11 cellular contexts compared by ENCODE assay signal in genomic region chr15:78951841-78952238, GRCh38. TPM values are rescaled to one million over a fixed set of nuclear protein-coding genes. Genes with fewer than 3 reads are reported as not detected.
DNase-seq lines count a peak whose midpoint lies in the region; ATAC-seq and TF ChIP-seq lines count a peak whose summit lies in the region.
"Had no signal": no experiment of that assay in that cellular context is flagged by ENCODE, and none has a peak within 500 bp of the region (broad histone marks: within the 10 kb centered on the region; RNA-seq: fewer than 3 reads in every experiment).

No MANE protein-coding gene starts in this region.

- H4K20me1 ChIP-seq in HCT116 (ENCODE audit: insufficient read depth) (no peaks in the 10 kb centered on the region), SK-N-SH (ENCODE audit: insufficient read depth) (no peaks in the 10 kb centered on the region)

- RAD21 ChIA-PET in HCT116 (lab: Charles Lee; ENCODE audit: low non-redundant PET in 1 of 2, low total read pairs in 2 of 2, uncharacterized antibody in 2 of 2, unreplicated experiment in 2 of 2), result no interaction called here

- H3K9ac ChIP-seq in HCT116 (ENCODE audit: low read length) (0 out of 2 replicates have a peak overlapping the region, but pooled peaks have one; percentile 0), SK-N-SH (no peak overlapping the region)

- H3K4me2 ChIP-seq in HCT116 (ENCODE audit: low read length), result peak overlapping the region; percentile 41
- H3K4me2 ChIP-seq in SK-N-SH, result no peak overlapping the region

- TF ChIP-seq CTCF in 22Rv1 (IDR thresholded peaks at IDR 0.05), result no peak
- TF ChIP-seq CTCF in HCT116 (IDR thresholded peaks at IDR 0.05 in 2 of 3, conservative IDR thresholded peaks at IDR 0.05 in 1 of 3; ENCODE audit: borderline replicate concordance in 1 of 3, insufficient read depth in 1 of 3, low read depth in 2 of 3, low read length in 2 of 3), result no peak
- no peak for TF ChIP-seq CTCF in WERI-Rb-1 (IDR thresholded peaks at IDR 0.05; ENCODE audit: low read depth, low read length)
- TF ChIP-seq CTCF in A673 (conservative IDR thresholded peaks at IDR 0.05; ENCODE audit: low read depth, low read length), result no peak
- TF ChIP-seq CTCF in SK-N-SH (IDR thresholded peaks at IDR 0.05), result no peak

- H3K9me3 ChIP-seq in HCT116 (ENCODE audit: control insufficient read depth in 1 of 2, insufficient read depth in 1 of 2, low read depth in 1 of 2, low read length in 2 of 2), result no peaks in the 10 kb centered on the region
- H3K9me3 ChIP-seq in WERI-Rb-1 (ENCODE audit: severe bottlenecking), result no peaks in the 10 kb centered on the region
- no peaks in the 10 kb centered on the region for H3K9me3 ChIP-seq in A673 (ENCODE audit: low read depth, low read length, poor library complexity, severe bottlenecking)
- no peaks in the 10 kb centered on the region for H3K9me3 ChIP-seq in SK-N-SH

- H3K9me2 ChIP-seq in HCT116 (ENCODE audit: insufficient read depth) (no peaks in the 10 kb centered on the region), SK-N-SH (no peaks in the 10 kb centered on the region)

- BruUV-seq in HCT116 (replicated peaks; lab: Mats Ljungman, UMichigan) (no TSS peak), A673 (replicated peaks; lab: Mats Ljungman, UMichigan) (no TSS peak)

- ATAC-seq in HCT116 (peak; percentile 37), GM21786 (IDR thresholded peaks at IDR 0.05; ENCODE audit: unreplicated experiment) (no peak)

- no peaks in the 10 kb centered on the region for H3F3A ChIP-seq in SK-N-SH (replicated peaks; ENCODE audit: insufficient read depth)

- H2AFZ ChIP-seq in HCT116 (ENCODE audit: low read depth, low read length, poor library complexity, severe bottlenecking), result peak overlapping the region; percentile 70
- no peak overlapping the region for H2AFZ ChIP-seq in SK-N-SH (ENCODE audit: low read depth)

- DNase-seq in HCT116 (ENCODE audit: low read depth, low spot score), result no peak
- no peak for DNase-seq in WERI-Rb-1
- DNase-seq in kidney glomerular epithelial cell (lab: John Stamatoyannopoulos, UW), result peak; percentile 12
- no peak for DNase-seq in A673 (ENCODE audit: low spot score)
- DNase-seq in DMS114 treated with DMSO at 0.1 percent for 48 hours (lab: John Stamatoyannopoulos, UW; ENCODE audit: unreplicated experiment), result no peak
- no peak for DNase-seq in SK-N-SH
- DNase-seq: activated CD4-positive, alpha-beta T cell treated with anti-CD3 and anti-CD28 coated beads, Interleukin-2, amount 50 U/mL, for 4 hours; central memory CD4-positive, alpha-beta T cell; Karpas-422 had no signal

- 64% methylated on average over 4 of the region's 4 CpGs for WGBS in SK-N-SH (ENCODE audit: low lambda C conversion rate)

- peak overlapping the region; percentile 72 for H3K27ac ChIP-seq in 22Rv1
- no peak overlapping the region for H3K27ac ChIP-seq in HCT116 (ENCODE audit: low read depth, low read length)
- H3K27ac ChIP-seq in WERI-Rb-1, result peak overlapping the region; percentile 62
- no peak overlapping the region for H3K27ac ChIP-seq in A673 (ENCODE audit: low read depth, low read length, poor library complexity, severe bottlenecking)
- no peak overlapping the region for H3K27ac ChIP-seq in SK-N-SH (ENCODE audit: low read depth in 2 of 2, low read length in 1 of 2)

- H3K4me1 ChIP-seq in HCT116 (ENCODE audit: control insufficient read depth in 1 of 2, insufficient read depth in 2 of 2, low read length in 2 of 2) (peaks cover 12 to 31% of the 10 kb centered on the region in 2 experiments; a peak in 3 of 4 replicates), A673 (ENCODE audit: insufficient read depth, low read length, poor library complexity, severe bottlenecking) (no peaks in the 10 kb centered on the region), SK-N-SH (ENCODE audit: control insufficient read depth in 1 of 2, insufficient read depth in 2 of 2, low read depth in 1 of 2, low read length in 1 of 2) (no peaks in the 10 kb centered on the region)

- intact Hi-C loops in HCT116 (cut with micrococcal nuclease), result no loop called here
- intact Hi-C loops in A673 (cut with micrococcal nuclease; ENCODE audit: unreplicated experiment), result no loop called here

- POLR2A ChIA-PET in HCT116 (lab: Charles Lee), result interaction anchor here (0.6 kb wide), 1 partner anchor 1295 kb away, joined by 3 read pairs; no protein-coding TSS in a partner anchor
- POLR2A ChIA-PET in A673 (lab: Charles Lee; ENCODE audit: low non-redundant PET), result no interaction called here
- POLR2A ChIA-PET in SK-N-SH (lab: Yijun Ruan, JAX), result interaction anchor here (0.6 kb wide), 1 partner anchor 12 kb away, joined by 3 read pairs; no protein-coding TSS in a partner anchor

- CTCF ChIA-PET in HCT116 (lab: Charles Lee), result no interaction called here
- CTCF ChIA-PET in A673 (lab: Charles Lee), result no interaction called here
- CTCF ChIA-PET in SK-N-SH (lab: Yijun Ruan, JAX), result no interaction called here

- H3K36me3 ChIP-seq in HCT116 (ENCODE audit: control insufficient read depth in 1 of 2, insufficient read depth in 2 of 2, low read length in 2 of 2) (no peaks in the 10 kb centered on the region), WERI-Rb-1 (no peaks in the 10 kb centered on the region), A673 (ENCODE audit: insufficient read depth, low read length, poor library complexity, severe bottlenecking) (no peaks in the 10 kb centered on the region), SK-N-SH (replicated peaks in 1 of 2; ENCODE audit: control insufficient read depth in 1 of 2, insufficient read depth in 2 of 2, low read length in 1 of 2) (no peaks in the 10 kb centered on the region)

- TF ChIP-seq RAD21 in HCT116 (IDR thresholded peaks at IDR 0.05; ENCODE audit: low read depth), result no peak
- TF ChIP-seq RAD21 in SK-N-SH (IDR thresholded peaks at IDR 0.05; ENCODE audit: low read length), result no peak

- H3K27me3 ChIP-seq in HCT116 (ENCODE audit: insufficient read depth, low read length) (no peaks in the 10 kb centered on the region), WERI-Rb-1 (ENCODE audit: insufficient read depth, low read depth, severe bottlenecking) (no peaks in the 10 kb centered on the region), A673 (replicated peaks; ENCODE audit: insufficient read depth, low read depth, low read length, poor library complexity) (no peaks in the 10 kb centered on the region), SK-N-SH (ENCODE audit: insufficient read depth) (no peaks in the 10 kb centered on the region)

- TF ChIP-seq POLR2A in HCT116 (IDR thresholded peaks at IDR 0.05; ENCODE audit: borderline replicate concordance, extremely low read depth, insufficient read depth, insufficient read length), result no peak

- H3K4me3 ChIP-seq in HCT116 (replicated peaks in 1 of 2; ENCODE audit: low read depth in 1 of 2, low read length in 2 of 2), result 0 out of 4 replicates have a peak overlapping the region, but pooled peaks of 1 of the 2 experiments have one; percentile 1
- H3K4me3 ChIP-seq in WERI-Rb-1 (ENCODE audit: low read depth, low read length), result no peak overlapping the region
- no peak overlapping the region for H3K4me3 ChIP-seq in A673 (ENCODE audit: low read depth, low read length, poor library complexity, severe bottlenecking)
- H3K4me3 ChIP-seq in SK-N-SH (ENCODE audit: low read depth in 2 of 2, low read length in 1 of 2), result no peak overlapping the region

- TF ChIP-seq EP300 in SK-N-SH (IDR thresholded peaks at IDR 0.05; ENCODE audit: borderline replicate concordance in 1 of 2, low read depth in 1 of 2, low read length in 1 of 2), result no peak

- no peaks in the 10 kb centered on the region for H3K79me2 ChIP-seq in HCT116 (ENCODE audit: insufficient read depth, low read length)
- H3K79me2 ChIP-seq in SK-N-SH (ENCODE audit: insufficient read depth), result no peaks in the 10 kb centered on the region

TF ChIP-seq in HCT116, 20 proteins besides CTCF, POLR2A, EP300 and RAD21 (continues in another document):
- TF ChIP-seq EZH2phosphoT487 (IDR thresholded peaks at IDR 0.05; ENCODE audit: borderline replicate concordance) (no peak), EGR1 (IDR thresholded peaks at IDR 0.05; ENCODE audit: low read depth) (no peak)

TF ChIP-seq in SK-N-SH, 30 proteins besides CTCF, POLR2A, EP300 and RAD21:
- TF ChIP-seq RXRA (IDR thresholded peaks at IDR 0.05; ENCODE audit: borderline replicate concordance, low read depth) (no peak), MEF2A (IDR thresholded peaks at IDR 0.05; ENCODE audit: borderline replicate concordance, low read depth) (no peak), ELF1 (IDR thresholded peaks at IDR 0.05) (no peak), FOXM1 (IDR thresholded peaks at IDR 0.05; ENCODE audit: low read depth) (no peak), USF1 (IDR thresholded peaks at IDR 0.05; ENCODE audit: borderline replicate concordance, low read depth) (no peak), NFIC (IDR thresholded peaks at IDR 0.05; ENCODE audit: borderline replicate concordance) (no peak), FOSL2 (IDR thresholded peaks at IDR 0.05; ENCODE audit: borderline replicate concordance, low read depth) (no peak)
TF ChIP-seq in SK-N-SH: peak in this region for 0.

RNA-seq across cellular contexts. Expression of gene CTSH, which starts 7.0 kb away (rescaled TPM):
- total RNA-seq in HCT116 (2021; ENCODE audit: unreplicated experiment) (37.5 TPM), A673 (2021) (2.2 and 3.6 TPM in 2 replicates)
- polyA plus RNA-seq in HCT116 (2012), result 31.2 and 50.0 TPM in 2 replicates
- polyA plus RNA-seq in SK-N-SH (2012; rRNA removed), result 22.7 and 23.0 TPM in 2 replicates
- 18.4 and 19.0 TPM in 2 replicates for polyA plus RNA-seq in SK-N-SH (2012; cell fraction: cytosol; rRNA removed)
- polyA plus RNA-seq in SK-N-SH (2012; cell fraction: nucleus; rRNA removed), result 20.0 and 24.4 TPM in 2 replicates

Comparison
In these comparisons a context has a peak if more than half of its experiments do, and no peak if none do; other contexts are left out.
1. H3K27ac ChIP-seq: peak in 22Rv1 (single experiment) and WERI-Rb-1 (single experiment); none in HCT116 (single experiment), A673 (single experiment) and SK-N-SH (0 of 2).